In the genomic region with DNA sequence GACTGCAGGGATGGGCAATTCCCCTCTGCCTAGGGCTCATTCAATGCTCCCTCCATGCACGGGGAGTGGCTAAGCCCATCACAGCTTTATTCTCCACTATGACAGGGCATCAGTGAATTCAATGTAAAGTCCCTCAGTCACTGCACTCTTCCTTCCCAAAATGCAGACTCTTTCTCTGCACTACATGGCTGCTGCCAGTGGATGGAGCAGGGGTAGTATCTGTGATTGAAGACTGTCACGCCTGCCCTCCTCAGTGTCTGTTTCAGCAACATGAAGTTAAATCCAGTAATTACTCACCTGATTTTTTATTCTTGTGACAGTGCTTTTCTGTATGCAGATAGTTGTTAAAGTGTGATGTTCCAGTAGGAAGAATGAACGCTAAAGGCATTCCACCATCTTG, we compare ENCODE assay signal across 27 cellular contexts.
DNase-seq lines count a peak whose midpoint lies in the region; ATAC-seq and TF ChIP-seq lines count a peak whose summit lies in the region.
"Had no signal": no experiment of that assay in that cellular context is flagged by ENCODE, and none has a peak within 500 bp of the region (broad histone marks: within the 10 kb centered on the region; RNA-seq: fewer than 3 reads in every experiment).

No MANE protein-coding gene starts in this region.

- H3K9me3 ChIP-seq in BE2C, result no peaks in the 10 kb centered on the region
- H3K9me3 ChIP-seq in endodermal cell (ENCODE audit: control insufficient read depth, low read length), result no peaks in the 10 kb centered on the region
- H3K9me3 ChIP-seq in trophoblast cell (ENCODE audit: insufficient read depth, low read depth, low read length), result no peaks in the 10 kb centered on the region
- H3K9me3 ChIP-seq: colonic mucosa, psoas muscle, uterus had no signal

- H3K23ac ChIP-seq in trophoblast cell (ENCODE audit: low read length), result no peak overlapping the region

- H3K79me2 ChIP-seq in GM23338 (replicated peaks; ENCODE audit: insufficient read depth) (no peaks in the 10 kb centered on the region), trophoblast cell (ENCODE audit: control insufficient read depth, insufficient read depth, low read length, poor library complexity) (no peaks in the 10 kb centered on the region)

- no peaks in the 10 kb centered on the region; the same call in 2 of the 3 replicates for H3K4me1 Mint-ChIP-seq in GM23338
- H3K4me1 Mint-ChIP-seq in endodermal cell, result no peaks in the 10 kb centered on the region
- H3K4me1 Mint-ChIP-seq: activated B cell treated with CpG ODN at 0.5 μM for 24 hours; activated naive CD4-positive, alpha-beta T cell treated with anti-CD3 and anti-CD28 coated beads, Interleukin-2, amount 50 U/mL, for 24 hours; naive thymus-derived CD4-positive, alpha-beta T cell had no signal

- no peak overlapping the region for H2BK5ac ChIP-seq in trophoblast cell (ENCODE audit: low read depth, low read length, poor library complexity)

- H2AFZ ChIP-seq in GM23338 (no peak overlapping the region), trophoblast cell (ENCODE audit: insufficient read depth, low read length, poor library complexity) (no peak overlapping the region)

- H3K4me2 ChIP-seq in GM23338, result no peak overlapping the region
- H3K4me2 ChIP-seq in trophoblast cell (ENCODE audit: low read length), result no peak overlapping the region

- no peak overlapping the region for H3K4me3 Mint-ChIP-seq in GM23338
- H3K4me3 Mint-ChIP-seq in endodermal cell, result no peak overlapping the region
- H3K4me3 Mint-ChIP-seq: activated B cell treated with CpG ODN at 0.5 μM for 24 hours; activated naive CD4-positive, alpha-beta T cell treated with anti-CD3 and anti-CD28 coated beads, Interleukin-2, amount 50 U/mL, for 24 hours; activated T-helper 1 cell treated with anti-CD3 and anti-CD28 coated beads, Interleukin-12 subunit alpha, Interleukin-12 subunit beta, Interleukin-2, Interleukin-4 antibody, amounts not matched to agents 30 ng/mL and 10 ng/mL and 1 ng/mL, durations not matched to agents 14 hours and 24 hours and 36 hours; effector memory CD8-positive, alpha-beta T cell; naive thymus-derived CD4-positive, alpha-beta T cell had no signal

- DNase-seq in BE2C, result peak; percentile 13
- DNase-seq in GM23338 (ENCODE audit: low spot score), result peak; percentile 55
- DNase-seq in OCI-M1 (lab: John Stamatoyannopoulos, UW), result peak; percentile 4
- DNase-seq in endodermal cell, result peak; percentile 72
- DNase-seq in OCI-M2 (lab: John Stamatoyannopoulos, UW; ENCODE audit: unreplicated experiment), result no peak
- no peak for DNase-seq in amniotic stem cell (lab: John Stamatoyannopoulos, UW)
- no peak for DNase-seq in trophoblast cell
- DNase-seq: activated B cell treated with CpG ODN at 0.5 μM for 24 hours; activated CD4-positive, alpha-beta T cell treated with anti-CD3 and anti-CD28 coated beads, Interleukin-2, amount 50 U/mL, for 4 hours; aorta; colonic mucosa; effector memory CD8-positive, alpha-beta T cell; foreskin keratinocyte; left lung; naive thymus-derived CD4-positive, alpha-beta T cell; NCI-H1048; NCI-H187; NCI-H524 treated with DMSO at 0.1 percent for 48 hours; nucleus accumbens; psoas muscle; stimulated activated CD4-positive, alpha-beta T cell treated with anti-CD3 and anti-CD28 coated beads, Interleukin-4, amount 100 ng/mL, for 4 hours; stimulated activated naive CD4-positive, alpha-beta T cell; uterus had no signal

- H3F3A ChIP-seq in GM23338 (replicated peaks; ENCODE audit: low read depth), result no peaks in the 10 kb centered on the region

- no peak overlapping the region for H4K8ac ChIP-seq in trophoblast cell (ENCODE audit: low read depth, low read length)

- 79% methylated on average over 3 of the region's 3 CpGs; no CpG with 5 or more reads in 1 of the 2 experiments for WGBS in endodermal cell (ENCODE audit: insufficient coverage in 1 of 2, insufficient read length in 1 of 2), 2 experiments
- whole genome bisulfite sequencing in trophoblast cell (ENCODE audit: extremely low coverage, insufficient coverage, insufficient read length), result no CpG with 5 or more reads among the region's 3 CpGs

- H3K4ac ChIP-seq in trophoblast cell (ENCODE audit: low read depth, low read length), result no peak overlapping the region

- ATAC-seq in GM23338 (peak; percentile 91), GM18867 (IDR thresholded peaks at IDR 0.05; ENCODE audit: unreplicated experiment) (no peak)
- ATAC-seq: effector memory CD8-positive, alpha-beta T cell; esophagus mucosa; foreskin keratinocyte; left lung; naive thymus-derived CD4-positive, alpha-beta T cell; psoas muscle had no signal

- no peak overlapping the region for H2BK12ac ChIP-seq in trophoblast cell (ENCODE audit: low read length)

- H4K12ac ChIP-seq in trophoblast cell (ENCODE audit: low read depth, low read length), result no peak overlapping the region

- H3K27ac Mint-ChIP-seq in GM23338 (no peak overlapping the region), endodermal cell (no peak overlapping the region)
- H3K27ac Mint-ChIP-seq: activated B cell treated with CpG ODN at 0.5 μM for 24 hours; activated naive CD4-positive, alpha-beta T cell treated with anti-CD3 and anti-CD28 coated beads, Interleukin-2, amount 50 U/mL, for 24 hours; activated T-helper 1 cell treated with anti-CD3 and anti-CD28 coated beads, Interleukin-12 subunit alpha, Interleukin-12 subunit beta, Interleukin-2, Interleukin-4 antibody, amounts not matched to agents 30 ng/mL and 10 ng/mL and 1 ng/mL, durations not matched to agents 14 hours and 24 hours and 36 hours; effector memory CD8-positive, alpha-beta T cell; naive thymus-derived CD4-positive, alpha-beta T cell had no signal

- H3K27me3 ChIP-seq in BE2C (no peaks in the 10 kb centered on the region), GM23338 (ENCODE audit: insufficient read depth) (no peaks in the 10 kb centered on the region), endodermal cell (ENCODE audit: control insufficient read depth, insufficient read depth, low read length, poor library complexity, severe bottlenecking) (no peaks in the 10 kb centered on the region), trophoblast cell (ENCODE audit: insufficient read depth, low read length) (no peaks in the 10 kb centered on the region)
- H3K27me3 ChIP-seq: colonic mucosa, foreskin keratinocyte, left lung, uterus had no signal

- H3K27me3 Mint-ChIP-seq in GM23338 (ENCODE audit: insufficient read depth, low read depth, poor library complexity) (no peaks in the 10 kb centered on the region), endodermal cell (ENCODE audit: insufficient read depth) (no peaks in the 10 kb centered on the region)
- H3K27me3 Mint-ChIP-seq: activated B cell treated with CpG ODN at 0.5 μM for 24 hours; activated naive CD4-positive, alpha-beta T cell treated with anti-CD3 and anti-CD28 coated beads, Interleukin-2, amount 50 U/mL, for 24 hours; effector memory CD8-positive, alpha-beta T cell; naive thymus-derived CD4-positive, alpha-beta T cell had no signal

- H3K9ac ChIP-seq in endodermal cell (ENCODE audit: extremely low read depth, low read length, poor library complexity, severe bottlenecking), result no peak overlapping the region
- H3K9ac ChIP-seq in trophoblast cell (ENCODE audit: low read length), result no peak overlapping the region

- H3K14ac ChIP-seq in trophoblast cell (ENCODE audit: low read length), result no peak overlapping the region

- H3K36me3 ChIP-seq in BE2C (no peaks in the 10 kb centered on the region), GM23338 (ENCODE audit: insufficient read depth) (no peaks in the 10 kb centered on the region), endodermal cell (ENCODE audit: control insufficient read depth, insufficient read depth, low read length) (no peaks in the 10 kb centered on the region), trophoblast cell (ENCODE audit: control insufficient read depth in 1 of 2, insufficient read depth in 2 of 2, low read length in 2 of 2) (no peaks in the 10 kb centered on the region)
- H3K36me3 ChIP-seq: colonic mucosa, left lung, uterus had no signal

- H4K20me1 ChIP-seq in GM23338 (replicated peaks; ENCODE audit: insufficient read depth), result no peaks in the 10 kb centered on the region

- H2BK120ac ChIP-seq in trophoblast cell (ENCODE audit: insufficient read depth, low read length, poor library complexity), result no peak overlapping the region

- no peak overlapping the region for H4K91ac ChIP-seq in trophoblast cell (ENCODE audit: low read depth, low read length)

- no peaks in the 10 kb centered on the region for H3K79me1 ChIP-seq in trophoblast cell (ENCODE audit: low read length)

- H2AK5ac ChIP-seq in trophoblast cell (ENCODE audit: low read length), result no peak overlapping the region

- H3K9me3 Mint-ChIP-seq in GM23338 (peaks cover 1% of the 10 kb centered on the region; the same call in 1 of the 3 replicates), endodermal cell (no peaks in the 10 kb centered on the region)

- H3K4me3 ChIP-seq in BE2C (ENCODE audit: low read depth, low read length) (no peak overlapping the region), GM23338 (no peak overlapping the region), endodermal cell (ENCODE audit: low read length) (no peak overlapping the region), trophoblast cell (ENCODE audit: low read depth, low read length) (no peak overlapping the region)
- H3K4me3 ChIP-seq: colonic mucosa, left lung, psoas muscle, uterus had no signal

- H3K36me3 Mint-ChIP-seq in GM23338 (ENCODE audit: low read depth), result no peaks in the 10 kb centered on the region
- no peaks in the 10 kb centered on the region for H3K36me3 Mint-ChIP-seq in endodermal cell (ENCODE audit: low read depth)
- H3K36me3 Mint-ChIP-seq: activated naive CD4-positive, alpha-beta T cell treated with anti-CD3 and anti-CD28 coated beads, Interleukin-2, amount 50 U/mL, for 24 hours had no signal

- H3K4me1 ChIP-seq in BE2C, result no peaks in the 10 kb centered on the region
- no peaks in the 10 kb centered on the region for H3K4me1 ChIP-seq in GM23338 (ENCODE audit: insufficient read depth)
- no peaks in the 10 kb centered on the region for H3K4me1 ChIP-seq in endodermal cell (ENCODE audit: control insufficient read depth, insufficient read depth, low read length)
- H3K4me1 ChIP-seq in trophoblast cell (ENCODE audit: control insufficient read depth in 1 of 2, insufficient read depth in 2 of 2, low read length in 2 of 2), result no peaks in the 10 kb centered on the region
- H3K4me1 ChIP-seq: colonic mucosa, foreskin keratinocyte, left lung, psoas muscle, uterus had no signal

- no peak overlapping the region for H3K27ac ChIP-seq in GM23338 (ENCODE audit: low read depth)
- no peak overlapping the region for H3K27ac ChIP-seq in endodermal cell (ENCODE audit: low read depth, low read length)
- H3K27ac ChIP-seq in trophoblast cell (ENCODE audit: low read depth, low read length), result no peak overlapping the region
- H3K27ac ChIP-seq: colonic mucosa, foreskin keratinocyte, left lung, psoas muscle, uterus had no signal

- peak; percentile 47 for TF ChIP-seq CTCF in BE2C (IDR thresholded peaks at IDR 0.05; ENCODE audit: low read depth, low read length)
- TF ChIP-seq CTCF in GM23338 (conservative IDR thresholded peaks at IDR 0.05; ENCODE audit: low read depth in 2 of 2), result peak; percentile 32 to 68
- peak; percentile 64 for TF ChIP-seq CTCF in endodermal cell (conservative IDR thresholded peaks at IDR 0.05)

- H3K9me2 ChIP-seq in GM23338 (ENCODE audit: insufficient read depth), result no peaks in the 10 kb centered on the region

- H3K18ac ChIP-seq in trophoblast cell (ENCODE audit: low read length), result no peak overlapping the region

TF ChIP-seq in GM23338, 12 proteins besides CTCF, POLR2A, EP300 and RAD21 (continues in another document):
- TF ChIP-seq NANOG (IDR thresholded peaks at IDR 0.05; ENCODE audit: borderline replicate concordance), result no peak

Comparison
In these comparisons a context has a peak if more than half of its experiments do, and no peak if none do; other contexts are left out.
1. DNase-seq: peak in BE2C (single experiment), GM23338 (single experiment), OCI-M1 (single experiment) and endodermal cell (single experiment); none in OCI-M2 (single experiment), amniotic stem cell (single experiment) and trophoblast cell (0 of 2).
2. Peak in every context shown above with its lines, with median percentiles within 50 percentile points of each other: CTCF ChIP-seq.